22 cellular contexts compared by ENCODE assay signal in the genomic region with DNA sequence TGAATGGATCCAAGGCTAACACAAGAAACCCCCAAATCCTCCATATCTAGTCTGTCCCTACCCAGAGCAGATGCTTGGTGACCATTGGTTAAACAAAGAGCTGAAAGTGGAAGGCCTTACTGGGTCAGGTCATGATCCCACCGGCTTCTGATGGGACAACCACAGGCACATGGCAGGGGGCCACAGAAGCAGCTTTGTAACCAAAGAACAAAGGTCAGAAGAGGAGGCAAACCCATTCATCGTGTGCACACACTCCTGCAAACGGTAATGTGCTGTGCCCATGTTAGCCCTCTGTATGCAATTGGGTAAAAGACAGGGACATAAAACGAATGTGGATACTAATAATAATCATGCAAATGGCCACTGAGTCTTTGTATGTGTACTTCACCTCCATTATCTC.
"Had no signal": no experiment of that assay in that cellular context is flagged by ENCODE, and none has a peak within 500 bp of the region (broad histone marks: within the 10 kb centered on the region; RNA-seq: fewer than 3 reads in every experiment).

No MANE protein-coding gene starts in this region.

- ATAC-seq: heart left ventricle; left ventricle myocardium superior; lower lobe of right lung; sciatic nerve; stimulated activated naive B cell treated with anti-CD40 and anti-IgM and Interleukin-4, amounts not matched to agents 10 μg/mL and 1 μg/mL and 100 μg/mL, for 72 hours; stimulated activated naive CD8-positive, alpha-beta T cell treated with anti-CD3 and anti-CD28 coated beads, Interleukin-15, Interleukin-2, amounts not matched to agents 100 U/mL and 50 U/mL, for 24 hours had no signal

- H3K36me3 ChIP-seq: heart left ventricle, lower lobe of right lung, ovary, right atrium auricular region, stomach, thyroid gland, transverse colon, upper lobe of left lung, vagina had no signal

- H3K27me3 ChIP-seq: ovary, right atrium auricular region, testis, thyroid gland, transverse colon, upper lobe of left lung, vagina had no signal

- H3K9me3 ChIP-seq: heart left ventricle, lower lobe of right lung, ovary, right atrium auricular region, stomach, testis, thyroid gland, transverse colon, upper lobe of left lung, vagina had no signal

- DNase-seq: heart left ventricle; islet precursor cell; left ventricle myocardium superior; lower lobe of right lung; mesenchymal stem cell; naive B cell; ovary; stimulated activated CD4-positive, alpha-beta T cell treated with anti-CD3 and anti-CD28 coated beads, Interleukin-12 subunit alpha, Interleukin-12 subunit beta, amount 100 ng/mL, for 4 hours; stimulated activated CD4-positive, alpha-beta T cell treated with anti-CD3 and anti-CD28 coated beads, Interleukin-15, amount 100 ng/mL, for 24 hours; stimulated activated CD4-positive, alpha-beta T cell treated with anti-CD3 and anti-CD28 coated beads, Interleukin-2, amount 100 ng/mL, for 24 hours; stimulated activated CD4-positive, alpha-beta T cell treated with anti-CD3 and anti-CD28 coated beads, Interleukin-4, amount 100 ng/mL, for 1 hour; stimulated activated naive B cell treated with anti-CD40 and anti-IgM and Interleukin-4, amounts not matched to agents 10 μg/mL and 1 μg/mL and 100 μg/mL, for 72 hours; stimulated activated naive CD8-positive, alpha-beta T cell treated with anti-CD3 and anti-CD28 coated beads, Interleukin-15, Interleukin-2, amounts not matched to agents 100 U/mL and 50 U/mL, for 24 hours; stomach; testis; thyroid gland; transverse colon; upper lobe of left lung had no signal

- H3K4me3 ChIP-seq: heart left ventricle, lower lobe of right lung, ovary, right atrium auricular region, skin epidermis, stomach, testis, thyroid gland, transverse colon, upper lobe of left lung, vagina had no signal

- H3K27ac ChIP-seq: heart left ventricle, lower lobe of right lung, ovary, right atrium auricular region, skin epidermis, stomach, testis, thyroid gland, transverse colon, upper lobe of left lung, vagina had no signal

- H3K4me1 ChIP-seq: heart left ventricle, lower lobe of right lung, right atrium auricular region, stomach, testis, thyroid gland, transverse colon, upper lobe of left lung, vagina had no signal
